ENCODE assay signal across 13 cellular contexts in the genomic region with DNA sequence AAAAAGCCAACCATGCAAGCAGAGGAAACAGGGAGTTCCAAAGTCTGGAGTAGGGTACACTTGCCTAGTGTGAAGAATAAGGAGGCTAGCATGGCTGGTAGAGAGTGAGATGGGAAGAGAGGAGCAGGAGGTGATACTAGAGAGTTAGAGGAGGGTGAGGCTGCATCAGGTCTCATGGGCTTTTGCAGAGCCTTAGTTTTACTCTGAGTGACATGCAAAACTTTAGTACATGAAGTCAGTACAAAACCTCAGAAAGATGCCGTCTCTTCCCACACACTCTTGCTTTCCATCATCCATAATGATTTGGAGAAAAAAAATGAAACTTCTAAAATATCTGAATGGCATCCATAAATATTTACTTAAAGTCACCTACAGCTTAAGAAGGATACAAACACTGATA.
"Had no signal": no experiment of that assay in that cellular context is flagged by ENCODE, and none has a peak within 500 bp of the region (broad histone marks: within the 10 kb centered on the region; RNA-seq: fewer than 3 reads in every experiment).

No MANE protein-coding gene starts in this region.

- DNase-seq: activated CD4-positive, alpha-beta T cell treated with anti-CD3 and anti-CD28 coated beads for 36 hours; activated CD8-positive, alpha-beta memory T cell treated with anti-CD3 and anti-CD28 coated beads, Interleukin-2, amount 50 U/mL, for 4 hours; activated CD8-positive, alpha-beta T cell treated with anti-CD3 and anti-CD28 coated beads for 36 hours; activated naive CD4-positive, alpha-beta T cell; activated naive CD8-positive, alpha-beta T cell treated with anti-CD3 and anti-CD28 coated beads, Interleukin-2, amount 50 U/mL, for 24 hours; heart left ventricle; left colon; naive B cell; retina; stimulated activated CD4-positive, alpha-beta T cell treated with anti-CD3 and anti-CD28 coated beads, Interleukin-4, amount 100 ng/mL, for 1 hour; stimulated activated CD8-positive, alpha-beta memory T cell treated with anti-CD3 and anti-CD28 coated beads, Interleukin-4, amount 100 ng/mL, for 48 hours; testis; upper lobe of right lung had no signal

- ATAC-seq: activated CD4-positive, alpha-beta T cell treated with anti-CD3 and anti-CD28 coated beads for 36 hours; activated CD8-positive, alpha-beta T cell treated with anti-CD3 and anti-CD28 coated beads for 36 hours; activated naive CD8-positive, alpha-beta T cell treated with anti-CD3 and anti-CD28 coated beads, Interleukin-2, amount 50 U/mL, for 24 hours; heart left ventricle; left colon; upper lobe of right lung had no signal
